In the genomic region with DNA sequence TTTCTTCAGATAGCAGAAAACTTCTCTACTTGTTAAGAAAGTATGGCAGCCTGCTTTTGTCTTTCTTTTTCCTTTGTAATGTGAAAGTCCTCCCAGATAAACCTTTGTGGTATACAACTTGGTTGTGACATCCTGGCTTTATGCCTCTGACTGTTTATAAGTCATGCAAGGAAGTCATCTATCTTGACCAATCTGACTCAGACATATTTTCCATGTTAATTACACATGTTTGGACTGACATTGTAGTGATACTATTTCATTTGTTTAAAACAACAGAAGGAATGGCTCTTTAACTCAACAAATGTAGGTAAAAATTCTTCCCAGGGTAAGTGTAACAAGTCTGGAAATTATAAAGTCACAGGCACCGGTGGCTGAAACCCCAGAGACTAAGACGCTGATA, we compare ENCODE assay signal across 12 cellular contexts.
DNase-seq lines count a peak whose midpoint lies in the region; ATAC-seq and TF ChIP-seq lines count a peak whose summit lies in the region.
"Had no signal": no experiment of that assay in that cellular context is flagged by ENCODE, and none has a peak within 500 bp of the region (broad histone marks: within the 10 kb centered on the region; RNA-seq: fewer than 3 reads in every experiment).

No MANE protein-coding gene starts in this region.

- H2BK120ac ChIP-seq in H9 (ENCODE audit: low read depth, low read length, poor library complexity, severe bottlenecking): no peak overlapping the region

- H2AFZ ChIP-seq in Loucy (ENCODE audit: low read length) (peak overlapping the region; percentile 41), H9 (ENCODE audit: low read length) (no peak overlapping the region)

- H3T11ph ChIP-seq in H9 (ENCODE audit: low read length): no peak overlapping the region

- H3K36me3 ChIP-seq in Loucy (ENCODE audit: insufficient read depth, low read length) (no peaks in the 10 kb centered on the region), lung (ENCODE audit: control insufficient read depth in 2 of 2, insufficient read depth in 2 of 2, low read length in 2 of 2) (no peaks in the 10 kb centered on the region)

- H3K4me3 Mint-ChIP-seq in Calu3 (ENCODE audit: low read depth, unreplicated experiment) (no peak overlapping the region), H9 (no peak overlapping the region)
- H3K4me3 Mint-ChIP-seq: effector memory CD8-positive, alpha-beta T cell had no signal

- intact Hi-C loops in Calu3 (cut with micrococcal nuclease; ENCODE audit: unreplicated experiment): no loop called here

- DNase-seq in AG04450 (ENCODE audit: low read depth, low spot score) (peak; percentile 82), epithelial cell of prostate (ENCODE audit: low read depth, low spot score) (peak; percentile 39), lung (ENCODE audit: low spot score) (no peak), Calu3 (no peak), H9 (no peak), activated gamma-delta T cell (lab: John Stamatoyannopoulos, UW) (no peak)
- DNase-seq: AML-193; effector memory CD8-positive, alpha-beta T cell; NCI-H1694 had no signal

- H4K20me1 ChIP-seq in Loucy (ENCODE audit: insufficient read depth, low read length, poor library complexity, severe bottlenecking): no peaks in the 10 kb centered on the region
- H4K20me1 ChIP-seq in H9 (ENCODE audit: control insufficient read depth, insufficient read depth, insufficient read length): no peaks in the 10 kb centered on the region

- no peak overlapping the region for H3K14ac ChIP-seq in H9 (ENCODE audit: insufficient read depth, low read length)

- H3K9me3 Mint-ChIP-seq in Calu3 (ENCODE audit: low read depth, unreplicated experiment) (no peaks in the 10 kb centered on the region), H9 (no peaks in the 10 kb centered on the region)
- H3K9me3 Mint-ChIP-seq: activated T-helper 2 cell treated with anti-CD3 and anti-CD28 coated beads, Interferon-gamma antibody, Interleukin-2, Interleukin-4, amounts not matched to agents 10 μg/mL and 5 μg/mL and 100 μg/mL, durations not matched to agents 14 hours and 24 hours and 36 hours; effector memory CD8-positive, alpha-beta T cell had no signal

- no peak overlapping the region for H3K4me3 ChIP-seq in AG04450 (ENCODE audit: low read depth, low read length)
- H3K4me3 ChIP-seq in Loucy (ENCODE audit: low read length, poor library complexity, severe bottlenecking): no peak overlapping the region
- H3K4me3 ChIP-seq in lung: no peak overlapping the region

- H3K4me1 Mint-ChIP-seq in Calu3 (ENCODE audit: low read depth, unreplicated experiment) (no peaks in the 10 kb centered on the region), H9 (peaks cover 13 to 15% of the 10 kb centered on the region in 2 experiments)

- no peaks in the 10 kb centered on the region for H3F3A ChIP-seq in Loucy (ENCODE audit: low read depth)

- no peak overlapping the region for H2BK5ac ChIP-seq in H9 (ENCODE audit: insufficient read length, low read length)

- no peak overlapping the region for H2BK12ac ChIP-seq in H9 (ENCODE audit: insufficient read length, low read depth, low read length)

- H3K27ac ChIP-seq in AG04450 (ENCODE audit: low read depth, low read length) (peak overlapping the region; percentile 49), epithelial cell of prostate (no peak overlapping the region), lung (ENCODE audit: low read depth in 1 of 2, low read length in 1 of 2) (peak overlapping the region in 1 of 2 donors; percentile 64), H9 (ENCODE audit: insufficient read length, low read depth, low read length) (no peak overlapping the region)

- no peak overlapping the region for H2BK20ac ChIP-seq in H9 (ENCODE audit: low read depth, low read length, poor library complexity, severe bottlenecking)

- no peak overlapping the region for H3K18ac ChIP-seq in H9 (ENCODE audit: insufficient read length, low read depth, low read length)

- no peak overlapping the region for H2AK5ac ChIP-seq in H9 (ENCODE audit: insufficient read length, low read length)

- H3K9me3 ChIP-seq in AG04450 (ENCODE audit: control insufficient read depth, insufficient read depth, low read length): no peaks in the 10 kb centered on the region
- H3K9me3 ChIP-seq in Loucy (ENCODE audit: insufficient read depth, low read depth, low read length): no peaks in the 10 kb centered on the region
- H3K9me3 ChIP-seq in lung (ENCODE audit: control insufficient read depth in 2 of 2, insufficient read depth in 1 of 2, low read length in 1 of 2): no peaks in the 10 kb centered on the region
- no peaks in the 10 kb centered on the region for H3K9me3 ChIP-seq in H9 (ENCODE audit: control insufficient read depth, low read depth, low read length)

- H3K23me2 ChIP-seq in H9 (ENCODE audit: insufficient read length, low read depth, low read length, poor library complexity, severe bottlenecking): no peaks in the 10 kb centered on the region

- H3K4ac ChIP-seq in H9 (ENCODE audit: low read depth, low read length): no peak overlapping the region

- H3K56ac ChIP-seq in H9 (ENCODE audit: insufficient read length, low read depth, low read length): no peak overlapping the region

- no peak overlapping the region for H2BK15ac ChIP-seq in H9 (ENCODE audit: low read depth, low read length)

- 56 to 61% methylated on average over 2 of the region's 2 CpGs for WGBS in lung, 2 donors
- no CpG with 5 or more reads among the region's 2 CpGs for WGBS in H9 (ENCODE audit: extremely low coverage, insufficient read length, low lambda C conversion rate)

- H3K27me3 ChIP-seq in AG04450 (ENCODE audit: control insufficient read depth, insufficient read depth, low read length) (no peaks in the 10 kb centered on the region), Loucy (ENCODE audit: insufficient read depth, low read length, poor library complexity, severe bottlenecking) (no peaks in the 10 kb centered on the region), lung (ENCODE audit: control insufficient read depth, insufficient read depth) (no peaks in the 10 kb centered on the region), H9 (ENCODE audit: insufficient read depth, low read length) (no peaks in the 10 kb centered on the region)

- H3K9ac ChIP-seq in Loucy (ENCODE audit: low read depth, low read length, poor library complexity, severe bottlenecking): no peak overlapping the region
- H3K9ac ChIP-seq in H9 (ENCODE audit: extremely low read depth, insufficient read length, low read length): no peak overlapping the region

- no TSS peak for BruUV-seq in Calu3 (replicated peaks; lab: Mats Ljungman, UMichigan)

- H3K27me3 Mint-ChIP-seq in Calu3 (ENCODE audit: unreplicated experiment) (no peaks in the 10 kb centered on the region), H9 (ENCODE audit: low read depth) (no peaks in the 10 kb centered on the region)
- H3K27me3 Mint-ChIP-seq: effector memory CD8-positive, alpha-beta T cell had no signal

- no peak overlapping the region for H3K27ac Mint-ChIP-seq in Calu3 (ENCODE audit: unreplicated experiment)
- no peak overlapping the region for H3K27ac Mint-ChIP-seq in H9
- H3K27ac Mint-ChIP-seq: activated T-helper 2 cell treated with anti-CD3 and anti-CD28 coated beads, Interferon-gamma antibody, Interleukin-2, Interleukin-4, amounts not matched to agents 10 μg/mL and 5 μg/mL and 100 μg/mL, durations not matched to agents 14 hours and 24 hours and 36 hours; effector memory CD8-positive, alpha-beta T cell had no signal

- no peak overlapping the region for H4K8ac ChIP-seq in H9 (replicated peaks; ENCODE audit: insufficient read length, low read depth, low read length)

- no peaks in the 10 kb centered on the region for H3K9me2 ChIP-seq in Loucy (replicated peaks; ENCODE audit: low read depth, low read length)

- no peak overlapping the region for H4K91ac ChIP-seq in H9 (ENCODE audit: insufficient read length, low read depth, low read length)

- H3K4me1 ChIP-seq in Loucy (ENCODE audit: insufficient read depth, low read length, poor library complexity, severe bottlenecking) (peaks cover 10% of the 10 kb centered on the region), lung (ENCODE audit: control insufficient read depth in 2 of 2, insufficient read depth in 2 of 2, low read length in 2 of 2) (peaks cover 1 to 17% of the 10 kb centered on the region in 2 donors), H9 (ENCODE audit: insufficient read depth, low read length) (no peaks in the 10 kb centered on the region)

- TF ChIP-seq CTCF in AG04450 (IDR thresholded peaks at IDR 0.05; ENCODE audit: low read depth, low read length) (no peak), Loucy (conservative IDR thresholded peaks at IDR 0.05; ENCODE audit: low read length) (no peak), lung (IDR thresholded peaks at IDR 0.05; ENCODE audit: control extremely low read depth, extremely low read depth) (no peak), Calu3 (IDR thresholded peaks at IDR 0.05; ENCODE audit: unreplicated experiment) (no peak), H9 (conservative IDR thresholded peaks at IDR 0.05) (no peak)

- H3K23ac ChIP-seq in H9 (ENCODE audit: insufficient read length, low read depth, low read length): no peak overlapping the region

- H3K79me1 ChIP-seq in H9 (ENCODE audit: insufficient read depth, low read depth, low read length, poor library complexity, severe bottlenecking): no peaks in the 10 kb centered on the region

- no peaks in the 10 kb centered on the region for H3K36me3 Mint-ChIP-seq in Calu3 (ENCODE audit: insufficient read depth, unreplicated experiment)
- no peaks in the 10 kb centered on the region for H3K36me3 Mint-ChIP-seq in H9 (ENCODE audit: insufficient read depth in 1 of 3, low read depth in 3 of 3)

- no peaks in the 10 kb centered on the region for H3K79me2 ChIP-seq in Loucy (ENCODE audit: insufficient read depth, low read length)
- no peaks in the 10 kb centered on the region for H3K79me2 ChIP-seq in H9 (ENCODE audit: insufficient read depth, low read length)

- H3K4me2 ChIP-seq in Loucy (ENCODE audit: low read depth, low read length, poor library complexity, severe bottlenecking) (no peak overlapping the region), H9 (ENCODE audit: insufficient read depth, insufficient read length, low read length) (no peak overlapping the region)

- ATAC-seq in lung (ENCODE audit: insufficient read depth, low FRiP score) (peak; percentile 46), HG02678 (IDR thresholded peaks at IDR 0.05; ENCODE audit: unreplicated experiment) (no peak)
- ATAC-seq: effector memory CD8-positive, alpha-beta T cell had no signal

- H4K5ac ChIP-seq in H9 (ENCODE audit: insufficient read length, low read depth, low read length): no peak overlapping the region

- CTCF ChIA-PET in AG04450 (lab: Charles Lee): no interaction called here
- CTCF ChIA-PET in Calu3 (lab: Charles Lee): no interaction called here

- POLR2A ChIA-PET in AG04450 (lab: Yijun Ruan, JAX): no interaction called here

Comparison
In these comparisons a context has a peak if more than half of its experiments do, and no peak if none do; other contexts are left out.
1. DNase-seq: peak in AG04450 (single experiment) and epithelial cell of prostate (single experiment); none in lung (single experiment), Calu3 (single experiment), H9 (single experiment) and activated gamma-delta T cell (single experiment).